8 cellular contexts compared by ENCODE assay signal in genomic region chr5:107670028-107670926, GRCh38. TPM values are rescaled to one million over a fixed set of nuclear protein-coding genes. Genes with fewer than 3 reads are reported as not detected.
DNase-seq lines count a peak whose midpoint lies in the region; ATAC-seq and TF ChIP-seq lines count a peak whose summit lies in the region.

No MANE protein-coding gene starts in this region.

- peak overlapping the region in 1 of 7 donors; percentile 45 for H3K27ac Mint-ChIP-seq in CD14-positive monocyte

- H3K36me3 Mint-ChIP-seq in CD14-positive monocyte = peaks cover 2 to 10% of the 10 kb centered on the region in 2 donors

- peaks cover 33% of the 10 kb centered on the region for H3K4me1 Mint-ChIP-seq in CD14-positive monocyte

- peak overlapping the region; percentile 40 for H3K27ac ChIP-seq in caudate nucleus (ENCODE audit: low read depth, low read length)

- intact Hi-C loops in CD14-positive monocyte (cut with micrococcal nuclease) = no loop called here
- intact Hi-C loops in left colon (cut with DNase I, micrococcal nuclease) = no loop called here

- DNase-seq in CD14-positive monocyte (ENCODE audit: low spot score) (no peak), NCI-H774 (lab: John Stamatoyannopoulos, UW) (peak; percentile 27), caudate nucleus (lab: John Stamatoyannopoulos, UW) (peak in 26 of 61 donors; percentile 3 to 57 (median 38)), left colon (peak; percentile 36 to 40), superior temporal gyrus (ENCODE audit: extremely low spot score) (peak; percentile 16), GDM1 (lab: John Stamatoyannopoulos, UW) (no peak)

- H3K4me3 Mint-ChIP-seq in CD14-positive monocyte = peak overlapping the region; percentile 49 to 93

- H3K9me3 Mint-ChIP-seq in CD14-positive monocyte = peaks cover 0 to 12% (median 9%) of the 10 kb centered on the region in 7 donors

- peaks cover 71 to 83% (median 74%) of the 10 kb centered on the region in 3 donors for H3K27me3 Mint-ChIP-seq in CD14-positive monocyte (ENCODE audit: low read depth in 3 of 3)

- ATAC-seq in GM19351 (IDR thresholded peaks at IDR 0.05; ENCODE audit: unreplicated experiment) (peak; percentile 18), left colon (peak; percentile 22), GM18870 (IDR thresholded peaks at IDR 0.05; ENCODE audit: unreplicated experiment) (no peak)

- TF ChIP-seq CTCF in CD14-positive monocyte (IDR thresholded peaks at IDR 0.05) = no peak

RNA-seq across cellular contexts. Expression of gene EFNA5, which starts 0.5 kb away (rescaled TPM):
- not detected for polyA plus RNA-seq in CD14-positive monocyte
- 10 to 100 TPM; 10.4 to 19.1 TPM for total RNA-seq in left colon

Comparison
In these comparisons a context has a peak if more than half of its experiments do, and no peak if none do; other contexts are left out.
1. DNase-seq: peak in NCI-H774 (single experiment), left colon (2 of 2) and superior temporal gyrus (single experiment); none in CD14-positive monocyte (single experiment) and GDM1 (single experiment).